In the genomic region with DNA sequence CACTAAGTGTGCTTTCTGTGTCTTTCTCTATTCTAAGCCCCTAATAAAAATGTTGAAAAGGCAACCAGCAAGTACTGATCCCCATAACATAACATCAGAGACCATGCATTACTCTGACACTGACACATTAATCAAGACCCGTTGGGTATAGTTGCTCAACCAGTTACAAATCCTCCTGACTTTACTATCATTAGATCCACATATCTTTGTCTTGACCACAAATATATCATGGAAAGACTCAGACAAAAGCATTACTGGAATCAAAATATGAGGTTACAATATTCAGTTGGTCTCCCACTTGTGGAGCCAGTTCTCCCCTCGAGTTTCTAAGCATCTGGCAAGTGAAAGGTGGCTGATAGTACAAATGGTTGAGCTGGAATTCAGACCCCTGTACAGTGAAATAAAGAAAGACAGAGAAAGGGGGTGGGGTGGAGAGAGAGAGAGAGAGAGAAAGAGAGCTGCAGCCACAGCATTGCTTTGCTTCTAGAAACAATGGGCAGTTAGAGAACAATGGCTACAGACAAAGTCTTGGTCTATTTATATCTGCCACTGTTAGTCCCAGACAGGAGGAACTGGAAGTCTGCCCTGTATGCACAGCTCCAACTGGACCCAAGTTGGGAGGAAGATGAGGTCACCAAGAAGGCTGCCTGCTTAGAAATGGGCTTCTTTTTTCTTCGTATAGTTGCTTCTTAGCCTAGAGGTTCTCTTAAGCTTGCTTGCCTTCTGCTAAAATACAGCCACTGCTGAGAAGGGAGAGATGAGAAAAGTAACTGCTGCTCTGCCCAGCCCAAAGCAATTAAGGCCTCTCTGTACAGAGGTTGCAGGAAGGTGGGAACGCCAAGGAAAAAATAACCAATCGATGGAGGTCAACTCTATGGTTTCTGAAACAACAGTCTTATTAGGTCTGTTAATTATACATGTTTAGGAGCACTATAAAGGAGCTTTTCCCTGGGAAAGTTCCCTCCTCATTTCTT, we compare ENCODE assay signal across 1 cellular context.
TF ChIP-seq lines count a peak whose summit lies in the region.

No MANE protein-coding gene starts in this region.

TF ChIP-seq in HepG2, 621 proteins besides CTCF, POLR2A, EP300 and RAD21 (continued from another document):
- TF ChIP-seq, protein P1, sequence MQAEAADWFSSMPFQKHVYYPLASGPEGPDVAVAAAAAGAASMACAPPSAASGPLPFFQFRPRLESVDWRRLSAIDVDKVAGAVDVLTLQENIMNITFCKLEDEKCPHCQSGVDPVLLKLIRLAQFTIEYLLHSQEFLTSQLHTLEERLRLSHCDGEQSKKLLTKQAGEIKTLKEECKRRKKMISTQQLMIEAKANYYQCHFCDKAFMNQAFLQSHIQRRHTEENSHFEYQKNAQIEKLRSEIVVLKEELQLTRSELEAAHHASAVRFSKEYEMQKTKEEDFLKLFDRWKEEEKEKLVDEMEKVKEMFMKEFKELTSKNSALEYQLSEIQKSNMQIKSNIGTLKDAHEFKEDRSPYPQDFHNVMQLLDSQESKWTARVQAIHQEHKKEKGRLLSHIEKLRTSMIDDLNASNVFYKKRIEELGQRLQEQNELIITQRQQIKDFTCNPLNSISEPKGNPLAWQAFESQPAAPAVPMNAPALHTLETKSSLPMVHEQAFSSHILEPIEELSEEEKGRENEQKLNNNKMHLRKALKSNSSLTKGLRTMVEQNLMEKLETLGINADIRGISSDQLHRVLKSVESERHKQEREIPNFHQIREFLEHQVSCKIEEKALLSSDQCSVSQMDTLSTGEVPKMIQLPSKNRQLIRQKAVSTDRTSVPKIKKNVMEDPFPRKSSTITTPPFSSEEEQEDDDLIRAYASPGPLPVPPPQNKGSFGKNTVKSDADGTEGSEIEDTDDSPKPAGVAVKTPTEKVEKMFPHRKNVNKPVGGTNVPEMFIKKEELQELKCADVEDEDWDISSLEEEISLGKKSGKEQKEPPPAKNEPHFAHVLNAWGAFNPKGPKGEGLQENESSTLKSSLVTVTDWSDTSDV (CRISPR knock-in tag; IDR thresholded peaks at IDR 0.05) = no peak
- TF ChIP-seq BORCS8-MEF2B (CRISPR knock-in tag; IDR thresholded peaks at IDR 0.05) = no peak
TF ChIP-seq in HepG2: peak in this region for 0.
